Comparison of ENCODE assay signal across 8 cellular contexts in genomic region chr6:156685823-156686428, GRCh38.
DNase-seq lines count a peak whose midpoint lies in the region; ATAC-seq and TF ChIP-seq lines count a peak whose summit lies in the region.

No MANE protein-coding gene starts in this region.

- no peak for TF ChIP-seq POLR2A in tibial nerve (IDR thresholded peaks at IDR 0.05)

- H3K27me3 ChIP-seq in layer of hippocampus (ENCODE audit: control insufficient read depth, insufficient read depth, low read length) = no peaks in the 10 kb centered on the region
- H3K27me3 ChIP-seq in tibial nerve = no peaks in the 10 kb centered on the region

- no peaks in the 10 kb centered on the region for H3K9me3 ChIP-seq in tibial nerve

- H3K36me3 Mint-ChIP-seq in activated T-cell treated with anti-CD3 and anti-CD28 coated beads, Interleukin-2, amount 50 U/mL, for 72 hours (ENCODE audit: insufficient read depth in 2 of 2) = no peaks in the 10 kb centered on the region
- H3K36me3 Mint-ChIP-seq in activated naive CD8-positive, alpha-beta T cell treated with anti-CD3 and anti-CD28 coated beads, Interleukin-2, amount 10 ng/mL, durations not matched to agents 7 days and 5 days = no peaks in the 10 kb centered on the region

- H3K36me3 ChIP-seq in tibial nerve = no peaks in the 10 kb centered on the region

- H3K4me3 ChIP-seq in tibial nerve = peak overlapping the region; percentile 56 to 79 (median 72)

- H3K27ac ChIP-seq in layer of hippocampus (ENCODE audit: low read depth, low read length) (peak overlapping the region; percentile 99), tibial nerve (peak overlapping the region; percentile 94 to 99 (median 98))

- H3K4me3 Mint-ChIP-seq in activated T-cell treated with anti-CD3 and anti-CD28 coated beads, Interleukin-2, amount 50 U/mL, for 72 hours = peak overlapping the region; percentile 82 to 91
- peak overlapping the region; percentile 93 for H3K4me3 Mint-ChIP-seq in activated naive CD8-positive, alpha-beta T cell treated with anti-CD3 and anti-CD28 coated beads, Interleukin-2, amount 10 ng/mL, durations not matched to agents 7 days and 5 days

- no peaks in the 10 kb centered on the region for H3K27me3 Mint-ChIP-seq in activated T-cell treated with anti-CD3 and anti-CD28 coated beads, Interleukin-2, amount 50 U/mL, for 72 hours (ENCODE audit: low read depth)
- peaks cover 9% of the 10 kb centered on the region for H3K27me3 Mint-ChIP-seq in activated naive CD8-positive, alpha-beta T cell treated with anti-CD3 and anti-CD28 coated beads, Interleukin-2, amount 10 ng/mL, durations not matched to agents 7 days and 5 days

- H3K9me3 Mint-ChIP-seq in activated T-cell treated with anti-CD3 and anti-CD28 coated beads, Interleukin-2, amount 50 U/mL, for 72 hours = no peaks in the 10 kb centered on the region
- H3K9me3 Mint-ChIP-seq in activated naive CD8-positive, alpha-beta T cell treated with anti-CD3 and anti-CD28 coated beads, Interleukin-2, amount 10 ng/mL, durations not matched to agents 7 days and 5 days = no peaks in the 10 kb centered on the region

- 6 to 9% methylated on average over 8 of the region's 8 CpGs for WGBS in tibial nerve, 2 donors

- TF ChIP-seq CTCF in tibial nerve (IDR thresholded peaks at IDR 0.05) = no peak

- no peak for ATAC-seq in activated T-cell treated with anti-CD3 and anti-CD28 coated beads, Interleukin-2, amount 50 U/mL, for 72 hours (replicated peaks in 1 of 2)
- ATAC-seq in activated naive CD8-positive, alpha-beta T cell treated with anti-CD3 and anti-CD28 coated beads, Interleukin-2, amount 10 ng/mL, durations not matched to agents 7 days and 5 days (ENCODE audit: low read depth) = no peak
- ATAC-seq in HG03159 (IDR thresholded peaks at IDR 0.05; ENCODE audit: unreplicated experiment) (no peak), GM19035 (IDR thresholded peaks at IDR 0.05; ENCODE audit: unreplicated experiment) (no peak)

- peak overlapping the region; percentile 87 for H3K27ac Mint-ChIP-seq in activated T-cell treated with anti-CD3 and anti-CD28 coated beads, Interleukin-2, amount 50 U/mL, for 72 hours
- peak overlapping the region; percentile 88 for H3K27ac Mint-ChIP-seq in activated naive CD8-positive, alpha-beta T cell treated with anti-CD3 and anti-CD28 coated beads, Interleukin-2, amount 10 ng/mL, durations not matched to agents 7 days and 5 days

- no peak for TF ChIP-seq EP300 in tibial nerve (IDR thresholded peaks at IDR 0.05)

- peaks cover 35% of the 10 kb centered on the region for H3K4me1 Mint-ChIP-seq in activated T-cell treated with anti-CD3 and anti-CD28 coated beads, Interleukin-2, amount 50 U/mL, for 72 hours (ENCODE audit: low read depth)
- H3K4me1 Mint-ChIP-seq in activated naive CD8-positive, alpha-beta T cell treated with anti-CD3 and anti-CD28 coated beads, Interleukin-2, amount 10 ng/mL, durations not matched to agents 7 days and 5 days = peaks cover 16% of the 10 kb centered on the region

- no peak for DNase-seq in activated T-cell treated with anti-CD3 and anti-CD28 coated beads, Interleukin-2, amount 50 U/mL, for 72 hours
- DNase-seq in activated T-cell treated with anti-CD3 and anti-CD28 coated beads for 4 hours (no peak), tibial nerve (ENCODE audit: low spot score in 2 of 2) (peak in 1 of 2 donors; percentile 17)
- DNase-seq in activated naive CD8-positive, alpha-beta T cell treated with anti-CD3 and anti-CD28 coated beads, Interleukin-2, amount 10 ng/mL, durations not matched to agents 7 days and 5 days = no peak
- DNase-seq in effector CD8-positive, alpha-beta T cell (lab: John Stamatoyannopoulos, UW) = no peak

- peaks cover 0 to 17% (median 6%) of the 10 kb centered on the region in 4 donors for H3K4me1 ChIP-seq in tibial nerve

- POLR2A ChIA-PET in activated naive CD8-positive, alpha-beta T cell treated with anti-CD3 and anti-CD28 coated beads, Interleukin-2, amount 10 ng/mL, durations not matched to agents 7 days and 5 days (lab: Charles Lee) = interaction anchor here (0.5 to 1.8 kb wide), 4 partner anchors 35 to 296 kb away, joined by 3 to 7 read pairs (median 4); no protein-coding TSS in a partner anchor
